Comparison of ENCODE assay signal across 16 cellular contexts in genomic region chr19:40513345-40513678, GRCh38. TPM values are rescaled to one million over a fixed set of nuclear protein-coding genes. Genes with fewer than 3 reads are reported as not detected.
"Had no signal": no experiment of that assay in that cellular context is flagged by ENCODE, and none has a peak within 500 bp of the region (broad histone marks: within the 10 kb centered on the region; RNA-seq: fewer than 3 reads in every experiment).

No MANE protein-coding gene starts in this region.

- DNase-seq: activated CD8-positive, alpha-beta memory T cell treated with anti-CD3 and anti-CD28 coated beads, Interleukin-2, amount 50 U/mL, for 48 hours; activated CD8-positive, alpha-beta T cell treated with anti-CD3 and anti-CD28 coated beads for 36 hours; activated naive CD4-positive, alpha-beta T cell treated with Interleukin-2 at 50 U/mL for 16 hours; cerebellar nuclear complex; hypothalamus; left cardiac atrium; naive thymus-derived CD8-positive, alpha-beta T cell; sigmoid colon; stimulated activated CD4-positive, alpha-beta T cell treated with anti-CD3 and anti-CD28 coated beads, Interleukin-4, amount 100 ng/mL, for 4 hours; SW 1271; tibial artery; uterus had no signal

- H3K9me3 ChIP-seq: sigmoid colon, tibial artery, uterus had no signal

- H3K4me3 Mint-ChIP-seq: activated CD8-positive, alpha-beta T cell treated with anti-CD3 and anti-CD28 coated beads for 36 hours; endodermal cell; T-helper 2 cell treated with Interferon-gamma antibody and Interleukin-4, amounts not matched to agents 5 μg/mL and 100 μg/mL, for 36 hours had no signal

- H3K27me3 ChIP-seq: uterus had no signal

- ATAC-seq: activated CD8-positive, alpha-beta T cell treated with anti-CD3 and anti-CD28 coated beads for 36 hours had no signal

- H3K4me3 ChIP-seq: uterus had no signal

- H3K27ac ChIP-seq: sigmoid colon, tibial artery, uterus had no signal

- H3K36me3 ChIP-seq: sigmoid colon, tibial artery, uterus had no signal

- H3K4me1 Mint-ChIP-seq: brain, endodermal cell had no signal

- H3K9me3 Mint-ChIP-seq: activated CD8-positive, alpha-beta T cell treated with anti-CD3 and anti-CD28 coated beads for 36 hours; naive thymus-derived CD8-positive, alpha-beta T cell; T-helper 2 cell treated with Interferon-gamma antibody and Interleukin-4, amounts not matched to agents 5 μg/mL and 100 μg/mL, for 36 hours had no signal

- H3K27ac Mint-ChIP-seq: activated CD8-positive, alpha-beta T cell treated with anti-CD3 and anti-CD28 coated beads for 36 hours; brain; endodermal cell; T-helper 2 cell treated with Interferon-gamma antibody and Interleukin-4, amounts not matched to agents 5 μg/mL and 100 μg/mL, for 36 hours had no signal

- H3K36me3 Mint-ChIP-seq: naive thymus-derived CD8-positive, alpha-beta T cell had no signal

RNA-seq across cellular contexts. Expression of gene SPTBN4, which starts 46.5 kb away (rescaled TPM):
- total RNA-seq: lung microvascular endothelial cell had no signal
